Comparison of ENCODE assay signal across 33 cellular contexts in the genomic region with DNA sequence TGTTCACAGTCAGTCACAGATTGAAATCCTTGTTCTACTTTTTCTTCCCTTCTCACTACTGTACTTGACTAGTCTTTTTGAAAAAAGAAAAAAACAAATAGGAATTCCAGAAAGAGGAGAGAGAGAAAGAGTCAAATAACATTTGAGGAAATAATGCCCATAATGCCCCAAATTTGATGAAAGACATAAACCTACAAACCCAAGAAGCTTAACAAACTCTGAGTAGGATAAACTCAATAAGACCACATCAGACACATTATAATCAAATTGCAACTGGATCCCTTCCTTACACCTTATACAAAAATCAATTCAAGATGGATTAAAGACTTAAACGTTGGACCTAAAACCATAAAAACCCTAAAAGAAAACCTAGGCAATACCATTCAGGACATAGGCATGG.
"Had no signal": no experiment of that assay in that cellular context is flagged by ENCODE, and none has a peak within 500 bp of the region (broad histone marks: within the 10 kb centered on the region; RNA-seq: fewer than 3 reads in every experiment).

No MANE protein-coding gene starts in this region.

- H3K9me3 ChIP-seq: adrenal gland, body of pancreas had no signal

- H3K27me3 ChIP-seq: adrenal gland, ascending aorta, body of pancreas, brain microvascular endothelial cell, breast epithelium, cardiac muscle cell had no signal

- FAIRE-seq: astrocyte had no signal

- H3K4me1 ChIP-seq: adrenal gland, ascending aorta, body of pancreas, breast epithelium had no signal

- H3K27ac ChIP-seq: adrenal gland, ascending aorta, body of pancreas, brain microvascular endothelial cell, breast epithelium, cardiac muscle cell had no signal

- ATAC-seq: activated naive CD4-positive, alpha-beta T cell treated with anti-CD3 and anti-CD28 coated beads, Interleukin-2, amount 50 U/mL, for 72 hours; activated naive CD8-positive, alpha-beta T cell treated with anti-CD3 and anti-CD28 coated beads, Interleukin-2, amount 50 U/mL, for 24 hours; activated T-cell treated with anti-CD3 and anti-CD28 coated beads, Interleukin-2, amount 50 U/mL, for 4 hours; activated T-cell treated with anti-CD3 and anti-CD28 coated beads, Interleukin-2, amount 50 U/mL, for 72 hours; activated T-helper 17 cell treated with anti-CD3 and anti-CD28 coated beads, Interleukin-2, amount 50 U/mL, for 72 hours; body of pancreas had no signal

- H3K36me3 ChIP-seq: adrenal gland, ascending aorta, brain microvascular endothelial cell, breast epithelium, cardiac muscle cell had no signal

- H3K4me3 ChIP-seq: adrenal gland, ascending aorta, body of pancreas, breast epithelium, cardiac muscle cell had no signal

- DNase-seq: activated effector memory CD4-positive, alpha-beta T cell treated with anti-CD3 and anti-CD28 coated beads, Interleukin-2, amount 50 U/mL, for 16 hours; activated effector memory CD4-positive, alpha-beta T cell treated with Interleukin-2 at 50 U/mL for 16 hours; activated gamma-delta T cell; activated gamma-delta T cell treated with Interleukin-2 at 50 U/mL for 16 hours; activated naive CD4-positive, alpha-beta T cell; activated naive CD4-positive, alpha-beta T cell treated with anti-CD3 and anti-CD28 coated beads for 36 hours; activated naive CD4-positive, alpha-beta T cell treated with anti-CD3 and anti-CD28 coated beads, Interleukin-2, amount 10 ng/mL, durations not matched to agents 7 days and 5 days; activated naive CD4-positive, alpha-beta T cell treated with anti-CD3 and anti-CD28 coated beads, Interleukin-2, amount 50 U/mL, for 16 hours; activated naive CD4-positive, alpha-beta T cell treated with Interleukin-2 at 50 U/mL for 16 hours; activated naive CD8-positive, alpha-beta T cell treated with anti-CD3 and anti-CD28 coated beads for 36 hours; activated naive CD8-positive, alpha-beta T cell treated with anti-CD3 and anti-CD28 coated beads, Interleukin-2, amount 10 ng/mL, durations not matched to agents 7 days and 5 days; activated naive CD8-positive, alpha-beta T cell treated with anti-CD3 and anti-CD28 coated beads, Interleukin-2, amount 50 U/mL, for 24 hours; activated T-cell treated with anti-CD3 and anti-CD28 coated beads, Interleukin-2, amount 50 U/mL, for 1 hour; activated T-cell treated with anti-CD3 and anti-CD28 coated beads, Interleukin-2, amount 50 U/mL, for 24 hours; activated T-cell treated with anti-CD3 and anti-CD28 coated beads, Interleukin-2, amount 50 U/mL, for 4 hours; activated T-cell treated with anti-CD3 and anti-CD28 coated beads, Interleukin-2, amount 50 U/mL, for 48 hours; activated T-cell treated with anti-CD3 and anti-CD28 coated beads, Interleukin-2, amount 50 U/mL, for 72 hours; adrenal gland; amniotic stem cell; amygdala; anterior cingulate cortex; aorta; body of pancreas; brain microvascular endothelial cell; caudate nucleus; central memory CD4-positive, alpha-beta T cell; cerebellar nuclear complex had no signal
